Comparison of ENCODE assay signal across 8 cellular contexts in genomic region chr1:155979525-155980343, GRCh38. TPM values are rescaled to one million over a fixed set of nuclear protein-coding genes. Genes with fewer than 3 reads are reported as not detected.
DNase-seq lines count a peak whose midpoint lies in the region; ATAC-seq, FAIRE-seq and TF ChIP-seq lines count a peak whose summit lies in the region.

No MANE protein-coding gene starts in this region.

- no peak for DNase-seq in AG09309 (ENCODE audit: low read depth)
- DNase-seq in kidney = no peak
- no peak for DNase-seq in thoracic aorta (ENCODE audit: low spot score)
- DNase-seq in NCI-H510A (lab: John Stamatoyannopoulos, UW) = no peak
- no peak for DNase-seq in NCI-H69 (lab: John Stamatoyannopoulos, UW)

- no peak for FAIRE-seq in kidney (lab: Jason Lieb, UNC)

- no peaks in the 10 kb centered on the region for H3K9me3 ChIP-seq in HUES48 (ENCODE audit: control insufficient read depth, insufficient read depth, low read length)
- H3K9me3 ChIP-seq in kidney (ENCODE audit: control insufficient read depth in 1 of 2, low read length in 2 of 2) = no peaks in the 10 kb centered on the region
- H3K9me3 ChIP-seq in thoracic aorta = no peaks in the 10 kb centered on the region

- no peaks in the 10 kb centered on the region for H3K36me3 ChIP-seq in HUES48 (ENCODE audit: control insufficient read depth, insufficient read depth, low read length)
- no peaks in the 10 kb centered on the region for H3K36me3 ChIP-seq in kidney (ENCODE audit: control insufficient read depth in 1 of 2, insufficient read depth in 2 of 2, low read length in 2 of 2)
- H3K36me3 ChIP-seq in thoracic aorta = no peaks in the 10 kb centered on the region

- peak overlapping the region; percentile 92 for H3K27ac ChIP-seq in HUES48 (ENCODE audit: low read depth, low read length)
- H3K27ac ChIP-seq in angular gyrus (ENCODE audit: low read depth, low read length) = peak overlapping the region; percentile 94
- peak overlapping the region; percentile 92 to 94 for H3K27ac ChIP-seq in kidney (ENCODE audit: low read depth in 2 of 2, low read length in 2 of 2)
- H3K27ac ChIP-seq in thoracic aorta = peak overlapping the region; percentile 96 to 97

- H3K9ac ChIP-seq in HUES48 (ENCODE audit: low read depth, low read length) (0 out of 2 replicates have a peak overlapping the region, but pooled peaks have one; percentile 51), kidney (ENCODE audit: low read length in 2 of 2) (peak overlapping the region; percentile 87 to 88)

- TF ChIP-seq CTCF in AG09309 (IDR thresholded peaks at IDR 0.05; ENCODE audit: control insufficient read depth, insufficient read depth, low read depth, low read length, missing control alignments) (no peak), kidney (IDR thresholded peaks at IDR 0.05; ENCODE audit: borderline replicate concordance, extremely low read depth, insufficient read depth) (no peak), thoracic aorta (IDR thresholded peaks at IDR 0.05) (no peak)

- H3K4me3 ChIP-seq in AG09309 (ENCODE audit: control insufficient read depth, low read depth, low read length) = peak overlapping the region; percentile 84
- H3K4me3 ChIP-seq in HUES48 (ENCODE audit: low read depth, low read length) = peak overlapping the region; percentile 85
- peak overlapping the region; percentile 28 to 73 for H3K4me3 ChIP-seq in kidney (ENCODE audit: low read length in 2 of 2)
- peak overlapping the region; percentile 95 for H3K4me3 ChIP-seq in thoracic aorta

- intact Hi-C loops in kidney (cut with DNase I) = no loop called here

- H3K4me1 ChIP-seq in HUES48 (ENCODE audit: control insufficient read depth, insufficient read depth, low read length) (peaks cover 61% of the 10 kb centered on the region), kidney (ENCODE audit: control insufficient read depth in 1 of 2, insufficient read depth in 1 of 2, low read depth in 1 of 2, low read length in 2 of 2) (peaks cover 25 to 56% of the 10 kb centered on the region in 2 donors), thoracic aorta (ENCODE audit: control insufficient read depth in 1 of 2, low read depth in 2 of 2) (peaks cover 34 to 75% of the 10 kb centered on the region in 2 donors)

- H3K27me3 ChIP-seq in HUES48 (ENCODE audit: control insufficient read depth, insufficient read depth, low read length) (no peaks in the 10 kb centered on the region), thoracic aorta (replicated peaks; ENCODE audit: insufficient read depth) (no peaks in the 10 kb centered on the region)

- ATAC-seq in thoracic aorta (ENCODE audit: insufficient number of reproducible peaks, low FRiP score, low read depth) (peak; percentile 34), GM18517 (IDR thresholded peaks at IDR 0.05; ENCODE audit: unreplicated experiment) (no peak)

RNA-seq across cellular contexts. Expression of gene ARHGEF2, which starts 1.4 kb away (rescaled TPM):
- total RNA-seq in kidney (99.6 TPM), thoracic aorta (100 to 1,000 TPM; 162 to 166 TPM)
- 32.3 TPM for polyA plus RNA-seq in kidney (ENCODE audit: insufficient read depth, low read depth, low replicate concordance)

RNA-seq across cellular contexts. Expression of gene RXFP4, which starts 38.3 kb away (rescaled TPM):
- total RNA-seq in kidney (not detected), thoracic aorta (not detected)
- polyA plus RNA-seq in kidney (ENCODE audit: insufficient read depth, low read depth, low replicate concordance) = 0.32 TPM

RNA-seq across cellular contexts. Expression of gene SSR2, which starts 41.0 kb away (rescaled TPM):
- total RNA-seq in kidney = 175 TPM
- 300 TPM for polyA plus RNA-seq in kidney (ENCODE audit: insufficient read depth, low read depth, low replicate concordance)
- total RNA-seq in thoracic aorta = 100 to 1,000 TPM; 132 to 241 TPM

RNA-seq across cellular contexts. Expression of gene KHDC4, which starts 45.5 kb away (rescaled TPM):
- total RNA-seq in kidney (57.4 TPM), thoracic aorta (10 to 100 TPM; 50.6 to 56.9 TPM)
- 19.8 TPM for polyA plus RNA-seq in kidney (ENCODE audit: insufficient read depth, low read depth, low replicate concordance)
